8 cellular contexts compared by ENCODE assay signal in genomic region chr17:733743-734142, GRCh38. TPM values are rescaled to one million over a fixed set of nuclear protein-coding genes. Genes with fewer than 3 reads are reported as not detected.
DNase-seq lines count a peak whose midpoint lies in the region; ATAC-seq and TF ChIP-seq lines count a peak whose summit lies in the region.

No MANE protein-coding gene starts in this region.

- H3K9me3 ChIP-seq in DND-41 (ENCODE audit: insufficient read depth, low read length, severe bottlenecking) (no peaks in the 10 kb centered on the region), MM.1S (replicated peaks; ENCODE audit: insufficient read depth, low read length) (no peaks in the 10 kb centered on the region), colonic mucosa (no peaks in the 10 kb centered on the region), neural progenitor cell (ENCODE audit: low read depth) (no peaks in the 10 kb centered on the region), mucosa of descending colon (no peaks in the 10 kb centered on the region)

- no peak overlapping the region for H3K27ac ChIP-seq in DND-41 (ENCODE audit: low read length)
- no peak overlapping the region for H3K27ac ChIP-seq in MM.1S (ENCODE audit: low read length)
- H3K27ac ChIP-seq in colonic mucosa: no peak overlapping the region
- no peak overlapping the region for H3K27ac ChIP-seq in neural progenitor cell

- no peaks in the 10 kb centered on the region for H3K27me3 ChIP-seq in DND-41 (ENCODE audit: insufficient read depth, low read length, poor library complexity)
- H3K27me3 ChIP-seq in MM.1S (replicated peaks; ENCODE audit: insufficient read depth, low read length): peaks cover 7% of the 10 kb centered on the region; the same call in 1 of the 2 replicates
- H3K27me3 ChIP-seq in colonic mucosa: no peaks in the 10 kb centered on the region
- H3K27me3 ChIP-seq in neural progenitor cell: no peaks in the 10 kb centered on the region

- H3K27me3 Mint-ChIP-seq in neural progenitor cell (ENCODE audit: insufficient read depth, low read depth): peaks cover 3% of the 10 kb centered on the region

- TF ChIP-seq CTCF in DND-41 (IDR thresholded peaks at IDR 0.05; ENCODE audit: borderline replicate concordance, extremely low read depth, low read length, poor library complexity, severe bottlenecking) (no peak), MM.1S (IDR thresholded peaks at IDR 0.05; ENCODE audit: low read length) (no peak), colonic mucosa (IDR thresholded peaks at IDR 0.05) (no peak), neural progenitor cell (IDR thresholded peaks at IDR 0.05) (no peak), mucosa of descending colon (IDR thresholded peaks at IDR 0.05) (no peak)

- H3F3A ChIP-seq in MM.1S (ENCODE audit: insufficient read depth, low read length) (no peaks in the 10 kb centered on the region), neural progenitor cell (ENCODE audit: low read depth) (peaks cover 14% of the 10 kb centered on the region)

- DNase-seq in DND-41 (no peak), MM.1S (no peak), colonic mucosa (no peak), neural progenitor cell (ENCODE audit: low spot score) (no peak), NOMO-1 treated with dmso at 0.1 percent for 144 hours (lab: John Stamatoyannopoulos, UW; ENCODE audit: unreplicated experiment) (no peak), mucosa of descending colon (no peak), OCI-M2 (lab: John Stamatoyannopoulos, UW; ENCODE audit: unreplicated experiment) (no peak)
- no peak for DNase-seq in stimulated activated CD4-positive, alpha-beta T cell treated with anti-CD3 and anti-CD28 coated beads, Interleukin-4, amount 100 ng/mL, for 4 hours

- no peak overlapping the region for H3K27ac Mint-ChIP-seq in neural progenitor cell

- H3K9me2 ChIP-seq in MM.1S (replicated peaks; ENCODE audit: insufficient read depth, low read length): no peaks in the 10 kb centered on the region

- intact Hi-C loops in colonic mucosa (cut with DNase I) (no loop called here), mucosa of descending colon (cut with DNase I, micrococcal nuclease) (no loop called here)

- H3K4me3 ChIP-seq in DND-41 (ENCODE audit: low read depth in 1 of 2, low read length in 2 of 2): peak overlapping the region in 1 of 2 experiments; percentile 87; a peak in 2 of 4 replicates
- H3K4me3 ChIP-seq in MM.1S (ENCODE audit: low read length): no peak overlapping the region
- H3K4me3 ChIP-seq in colonic mucosa: peak overlapping the region; percentile 73
- H3K4me3 ChIP-seq in neural progenitor cell: peak overlapping the region; percentile 100
- H3K4me3 ChIP-seq in mucosa of descending colon: no peak overlapping the region

- peaks cover 29% of the 10 kb centered on the region for H3K36me3 Mint-ChIP-seq in neural progenitor cell

- H3K9me3 Mint-ChIP-seq in neural progenitor cell: no peaks in the 10 kb centered on the region

- H3K36me3 ChIP-seq in DND-41 (ENCODE audit: insufficient read depth, low read length) (peaks cover 14% of the 10 kb centered on the region), MM.1S (replicated peaks; ENCODE audit: insufficient read depth, low read length) (no peaks in the 10 kb centered on the region), colonic mucosa (no peaks in the 10 kb centered on the region), neural progenitor cell (no peaks in the 10 kb centered on the region), mucosa of descending colon (ENCODE audit: low read depth) (no peaks in the 10 kb centered on the region)

- no peak for ATAC-seq in DND-41 (ENCODE audit: insufficient read depth, low read depth)
- ATAC-seq in mucosa of descending colon: no peak

- H3K79me2 ChIP-seq in DND-41 (ENCODE audit: insufficient read depth, low read length) (peaks cover 21% of the 10 kb centered on the region), MM.1S (ENCODE audit: low read length) (no peaks in the 10 kb centered on the region), neural progenitor cell (ENCODE audit: low read depth) (peaks cover 68% of the 10 kb centered on the region)

- H3K4me3 Mint-ChIP-seq in neural progenitor cell: peak overlapping the region; percentile 95

- H3K9ac ChIP-seq in DND-41 (ENCODE audit: low read depth, low read length) (peak overlapping the region; percentile 81; the same call in 1 of the 2 replicates), MM.1S (ENCODE audit: low read length) (no peak overlapping the region), colonic mucosa (ENCODE audit: low read depth in 2 of 2, low read length in 2 of 2) (peak overlapping the region in 1 of 2 donors; percentile 57), neural progenitor cell (no peak overlapping the region)

- peaks cover 26% of the 10 kb centered on the region for H3K4me1 Mint-ChIP-seq in neural progenitor cell

- H3K4me1 ChIP-seq in DND-41 (ENCODE audit: insufficient read depth, low read length) (peaks cover 33% of the 10 kb centered on the region), MM.1S (ENCODE audit: low read length) (no peaks in the 10 kb centered on the region), colonic mucosa (no peaks in the 10 kb centered on the region), neural progenitor cell (peaks cover 10% of the 10 kb centered on the region), mucosa of descending colon (ENCODE audit: low read depth) (peaks cover 6% of the 10 kb centered on the region)

- H4K20me1 ChIP-seq in DND-41 (ENCODE audit: insufficient read depth, low read length) (peaks cover 9% of the 10 kb centered on the region; the same call in 1 of the 2 replicates), MM.1S (ENCODE audit: insufficient read depth, low read length) (no peaks in the 10 kb centered on the region), neural progenitor cell (ENCODE audit: low read depth) (peaks cover 24% of the 10 kb centered on the region)

- H2AFZ ChIP-seq in DND-41 (ENCODE audit: low read depth, low read length) (no peak overlapping the region), MM.1S (ENCODE audit: low read length) (no peak overlapping the region), neural progenitor cell (replicated peaks) (no peak overlapping the region)

- H3K4me2 ChIP-seq in DND-41 (ENCODE audit: insufficient read depth, low read length): peak overlapping the region; percentile 98
- H3K4me2 ChIP-seq in MM.1S (ENCODE audit: low read depth, low read length): peak overlapping the region; percentile 39; the same call in 1 of the 2 replicates
- peak overlapping the region; percentile 99 for H3K4me2 ChIP-seq in neural progenitor cell

RNA-seq across cellular contexts. Expression of gene TLCD3A, which starts 1.3 kb away (rescaled TPM):
- total RNA-seq in colonic mucosa (10 to 100 TPM; 27.0 to 28.8 TPM), neural progenitor cell (ENCODE audit: low replicate concordance) (13.4 and 24.3 TPM in 2 replicates), mucosa of descending colon (10 to 100 TPM in 1 of 3 donors, 1 to 10 TPM in 2; 4.9 to 14.8 (median 6.0) TPM)

RNA-seq across cellular contexts. Expression of gene GEMIN4, which starts 18.3 kb away (rescaled TPM):
- total RNA-seq in colonic mucosa (10 to 100 TPM; 12.9 to 31.9 TPM), neural progenitor cell (ENCODE audit: low replicate concordance) (15.6 and 30.8 TPM in 2 replicates), mucosa of descending colon (10 to 100 TPM; 15.5 to 20.3 (median 16.4) TPM)

RNA-seq across cellular contexts. Expression of gene VPS53, which starts 19.1 kb away (rescaled TPM):
- total RNA-seq in colonic mucosa: 10 to 100 TPM; 74.9 to 77.5 TPM
- total RNA-seq in neural progenitor cell (ENCODE audit: low replicate concordance): 13.6 and 19.3 TPM in 2 replicates
- total RNA-seq in mucosa of descending colon: 10 to 100 TPM; 66.8 to 76.8 (median 71.7) TPM

RNA-seq across cellular contexts. Expression of gene GLOD4, which starts 48.3 kb away (rescaled TPM):
- total RNA-seq in colonic mucosa (100 to 1,000 TPM in 1 of 2 donors, 10 to 100 TPM in 1; 89.3 to 103 TPM), neural progenitor cell (ENCODE audit: low replicate concordance) (131 and 309 TPM in 2 replicates), mucosa of descending colon (10 to 100 TPM; 64.3 to 97.6 (median 88.5) TPM)

RNA-seq across cellular contexts. Expression of gene MRM3, which starts 48.4 kb away (rescaled TPM):
- 10 to 100 TPM; 13.0 to 22.5 TPM for total RNA-seq in colonic mucosa
- total RNA-seq in neural progenitor cell (ENCODE audit: low replicate concordance): 22.3 and 26.1 TPM in 2 replicates
- 10 to 100 TPM; 12.2 to 14.8 (median 12.4) TPM for total RNA-seq in mucosa of descending colon

Comparison
In these comparisons a context has a peak if more than half of its experiments do, and no peak if none do; other contexts are left out.
1. H3K4me2 ChIP-seq: peak in every context shown above with its lines; median percentile 99 in neural progenitor cell; 98 in DND-41; 39 in MM.1S.
2. H3K4me3 ChIP-seq: peak in colonic mucosa (single experiment) and neural progenitor cell (single experiment); none in MM.1S (single experiment) and mucosa of descending colon (single experiment).